16 cellular contexts compared by ENCODE assay signal in genomic region chr6:42522021-42522420, GRCh38. TPM values are rescaled to one million over a fixed set of nuclear protein-coding genes. Genes with fewer than 3 reads are reported as not detected.
DNase-seq lines count a peak whose midpoint lies in the region; FAIRE-seq and TF ChIP-seq lines count a peak whose summit lies in the region.
"Had no signal": no experiment of that assay in that cellular context is flagged by ENCODE, and none has a peak within 500 bp of the region (broad histone marks: within the 10 kb centered on the region; RNA-seq: fewer than 3 reads in every experiment).

No MANE protein-coding gene starts in this region.

- CTCF ChIA-PET in activated CD4-positive, alpha-beta T cell treated with anti-CD3 and anti-CD28 coated beads, Interleukin-2, amount 10 ng/mL, durations not matched to agents 7 days and 5 days (lab: Charles Lee), result interaction anchor here (0.6 to 1.1 kb wide), 2 partner anchors 10 to 73 kb away, joined by 3 read pairs; no protein-coding TSS in a partner anchor

- H2AFZ ChIP-seq in astrocyte (ENCODE audit: low read depth, low read length), result no peak overlapping the region

- no peaks in the 10 kb centered on the region for H3K79me2 ChIP-seq in astrocyte (ENCODE audit: insufficient read depth, low read length)

- no peaks in the 10 kb centered on the region for H3K27me3 Mint-ChIP-seq in astrocyte (ENCODE audit: low read depth, unreplicated experiment)
- peaks cover under 1% of the 10 kb centered on the region for H3K27me3 Mint-ChIP-seq in activated CD4-positive, alpha-beta T cell treated with anti-CD3 and anti-CD28 coated beads, Interleukin-2, amount 10 ng/mL, durations not matched to agents 7 days and 5 days
- H3K27me3 Mint-ChIP-seq: IgD-negative memory B cell had no signal

- no peak overlapping the region for H3K9ac ChIP-seq in astrocyte (ENCODE audit: low read length)

- TF ChIP-seq CTCF in AG10803 (conservative IDR thresholded peaks at IDR 0.05; ENCODE audit: low read length) (no peak), astrocyte (IDR thresholded peaks at IDR 0.05; ENCODE audit: insufficient read depth, low read depth, low read length) (no peak)

- no peaks in the 10 kb centered on the region for H4K20me1 ChIP-seq in astrocyte (ENCODE audit: insufficient read depth, low read length)

- H3K27me3 ChIP-seq in astrocyte (ENCODE audit: insufficient read depth, low read length), result no peaks in the 10 kb centered on the region
- H3K27me3 ChIP-seq: SJCRH30 had no signal

- POLR2A ChIA-PET in activated CD4-positive, alpha-beta T cell treated with anti-CD3 and anti-CD28 coated beads, Interleukin-2, amount 10 ng/mL, durations not matched to agents 7 days and 5 days (lab: Charles Lee), result no interaction called here

- no peaks in the 10 kb centered on the region for H3K9me3 Mint-ChIP-seq in astrocyte (ENCODE audit: unreplicated experiment)
- H3K9me3 Mint-ChIP-seq in activated CD4-positive, alpha-beta T cell treated with anti-CD3 and anti-CD28 coated beads, Interleukin-2, amount 10 ng/mL, durations not matched to agents 7 days and 5 days, result peaks cover 13% of the 10 kb centered on the region
- H3K9me3 Mint-ChIP-seq: IgD-negative memory B cell had no signal

- no peak overlapping the region for H3K27ac Mint-ChIP-seq in astrocyte (ENCODE audit: unreplicated experiment)
- no peak overlapping the region for H3K27ac Mint-ChIP-seq in activated CD4-positive, alpha-beta T cell treated with anti-CD3 and anti-CD28 coated beads, Interleukin-2, amount 10 ng/mL, durations not matched to agents 7 days and 5 days
- H3K27ac Mint-ChIP-seq: IgD-negative memory B cell had no signal

- H3K4me2 ChIP-seq in astrocyte (ENCODE audit: low read length), result peak overlapping the region; percentile 31

- H3K4me3 ChIP-seq in AG10803 (ENCODE audit: low read length) (no peak overlapping the region), astrocyte (ENCODE audit: insufficient read depth, low read depth, low read length) (no peak overlapping the region)
- H3K4me3 ChIP-seq: SJCRH30 had no signal

- peaks cover 5% of the 10 kb centered on the region for H3K4me1 Mint-ChIP-seq in astrocyte (ENCODE audit: low read depth, unreplicated experiment)
- H3K4me1 Mint-ChIP-seq in activated CD4-positive, alpha-beta T cell treated with anti-CD3 and anti-CD28 coated beads, Interleukin-2, amount 10 ng/mL, durations not matched to agents 7 days and 5 days, result peaks cover 7% of the 10 kb centered on the region

- no peaks in the 10 kb centered on the region for H3K36me3 ChIP-seq in astrocyte (ENCODE audit: insufficient read depth, low read length)
- H3K36me3 ChIP-seq: SJCRH30 had no signal

- H3K9me3 ChIP-seq in astrocyte (ENCODE audit: insufficient read depth, low read depth, low read length), result no peaks in the 10 kb centered on the region
- H3K9me3 ChIP-seq: SJCRH30 had no signal

- DNase-seq in AG10803 (ENCODE audit: low read depth) (peak; percentile 67), GM03348 (ENCODE audit: low spot score) (peak; percentile 44), astrocyte (ENCODE audit: low read depth) (peak; percentile 69), iris pigment epithelial cell (ENCODE audit: low read depth) (peak; percentile 4), islet precursor cell (no peak)
- DNase-seq in activated naive CD4-positive, alpha-beta T cell treated with anti-CD3 and anti-CD28 coated beads, Interleukin-2, amount 50 U/mL, for 16 hours, result no peak
- DNase-seq in activated CD4-positive, alpha-beta T cell treated with anti-CD3 and anti-CD28 coated beads, Interleukin-2, amount 10 ng/mL, durations not matched to agents 7 days and 5 days, result no peak
- DNase-seq: C1 segment of cervical spinal cord, MV-4-11, NCI-H1417 treated with DMSO at 0.1 percent for 48 hours, NCI-H2029 treated with DMSO at 0.1 percent for 48 hours, NCI-H510A, RPMI8226, SJCRH30 had no signal

- peaks cover 14% of the 10 kb centered on the region for H3K4me1 ChIP-seq in astrocyte (ENCODE audit: insufficient read depth, low read length)
- H3K4me1 ChIP-seq: SJCRH30 had no signal

- no peak overlapping the region for H3K4me3 Mint-ChIP-seq in astrocyte (ENCODE audit: unreplicated experiment)
- no peak overlapping the region for H3K4me3 Mint-ChIP-seq in activated CD4-positive, alpha-beta T cell treated with anti-CD3 and anti-CD28 coated beads, Interleukin-2, amount 10 ng/mL, durations not matched to agents 7 days and 5 days

- H3K36me3 Mint-ChIP-seq in astrocyte (ENCODE audit: low read depth, unreplicated experiment), result no peaks in the 10 kb centered on the region
- peaks cover 2% of the 10 kb centered on the region for H3K36me3 Mint-ChIP-seq in activated CD4-positive, alpha-beta T cell treated with anti-CD3 and anti-CD28 coated beads, Interleukin-2, amount 10 ng/mL, durations not matched to agents 7 days and 5 days (ENCODE audit: low read depth)
- H3K36me3 Mint-ChIP-seq: IgD-negative memory B cell had no signal

- H3K27ac ChIP-seq in astrocyte (ENCODE audit: low read depth, low read length), result no peak overlapping the region
- H3K27ac ChIP-seq: SJCRH30 had no signal

- no peak for FAIRE-seq in astrocyte (lab: Jason Lieb, UNC)
- FAIRE-seq: GM12891 had no signal

RNA-seq across cellular contexts. Expression of gene UBR2, which starts 41.8 kb away (rescaled TPM):
- total RNA-seq in astrocyte, result 22.2 and 23.3 TPM in 2 replicates
- total RNA-seq in activated CD4-positive, alpha-beta T cell treated with anti-CD3 and anti-CD28 coated beads, Interleukin-2, amount 10 ng/mL, durations not matched to agents 7 days and 5 days, result 10 to 100 TPM; 30.2 to 32.1 TPM

Comparison
In these comparisons a context has a peak if more than half of its experiments do, and no peak if none do; other contexts are left out.
1. DNase-seq: peak in AG10803 (single experiment), GM03348 (single experiment), astrocyte (single experiment) and iris pigment epithelial cell (single experiment); none in islet precursor cell (single experiment), activated naive CD4-positive, alpha-beta T cell treated with anti-CD3 and anti-CD28 coated beads, Interleukin-2, amount 50 U/mL, for 16 hours (single experiment) and activated CD4-positive, alpha-beta T cell treated with anti-CD3 and anti-CD28 coated beads, Interleukin-2, amount 10 ng/mL, durations not matched to agents 7 days and 5 days (single experiment).